ENCODE assay signal across 8 cellular contexts in the genomic region with DNA sequence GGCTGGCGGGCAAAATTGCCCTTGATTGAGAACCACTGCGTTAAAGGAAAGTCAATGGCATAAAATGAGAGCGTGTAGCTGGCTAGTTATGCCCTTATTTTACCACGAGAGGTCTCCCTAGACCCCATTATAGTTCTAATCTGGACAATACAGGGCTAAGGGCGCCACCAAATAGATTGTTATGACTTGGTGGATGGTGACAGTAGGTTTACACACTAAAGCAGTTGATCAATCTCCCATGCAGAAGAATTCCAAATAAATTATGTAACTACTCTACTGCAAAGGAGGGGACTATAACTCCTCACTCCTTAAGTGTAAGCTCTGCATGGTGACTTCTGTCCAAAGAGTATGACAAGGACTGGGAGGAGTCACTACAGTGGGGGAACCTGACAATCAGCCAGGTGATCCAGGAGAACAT. TPM values are rescaled to one million over a fixed set of nuclear protein-coding genes. Genes with fewer than 3 reads are reported as not detected.
DNase-seq lines count a peak whose midpoint lies in the region; ATAC-seq and TF ChIP-seq lines count a peak whose summit lies in the region.

No MANE protein-coding gene starts in this region.

- H3K4me2 ChIP-seq in PC-9, result no peak overlapping the region

- H3K36me3 ChIP-seq in PC-9 (ENCODE audit: low read depth) (no peaks in the 10 kb centered on the region), adipocyte (ENCODE audit: control insufficient read depth, insufficient read depth, low read length, severe bottlenecking) (no peaks in the 10 kb centered on the region), heart right ventricle (no peaks in the 10 kb centered on the region), prostate gland (no peaks in the 10 kb centered on the region)

- no TSS peak for BruUV-seq in PC-9 (replicated peaks; lab: Mats Ljungman, UMichigan)

- CTCF ChIA-PET in PC-9 (lab: Charles Lee), result interaction anchor here (0.6 to 1.1 kb wide), 5 partner anchors 91 to 724 kb away, joined by 3 to 8 read pairs (median 3); no protein-coding TSS in a partner anchor

- ATAC-seq in GM18870 (IDR thresholded peaks at IDR 0.05; ENCODE audit: unreplicated experiment) (peak; percentile 47), heart right ventricle (peak; percentile 84 to 97 (median 94))

- H3K79me2 ChIP-seq in PC-9 (ENCODE audit: low read depth), result no peaks in the 10 kb centered on the region

- DNase-seq in AML-193 (lab: John Stamatoyannopoulos, UW) (peak; percentile 82 to 84), M059J (ENCODE audit: low read depth) (peak; percentile 66), PC-9 (peak; percentile 42 to 62), adipocyte (ENCODE audit: low read depth) (peak; percentile 86), heart right ventricle (peak in 1 of 2 donors; percentile 56), prostate gland (ENCODE audit: low spot score) (peak; percentile 44), T-helper 9 cell (no peak)

- no peak for TF ChIP-seq POLR2A in prostate gland (IDR thresholded peaks at IDR 0.05)

- no peak overlapping the region for H3K4me3 ChIP-seq in PC-9
- no peak overlapping the region for H3K4me3 ChIP-seq in adipocyte (ENCODE audit: low read length)
- H3K4me3 ChIP-seq in heart right ventricle, result no peak overlapping the region
- no peak overlapping the region for H3K4me3 ChIP-seq in prostate gland

- POLR2A ChIA-PET in PC-9 (lab: Charles Lee; ENCODE audit: unreplicated experiment), result interaction anchor here (0.5 to 0.7 kb wide), 3 partner anchors 22 to 583 kb away, joined by 4 to 17 read pairs (median 5); no protein-coding TSS in a partner anchor

- H3K9ac ChIP-seq in adipocyte (ENCODE audit: low read length), result no peak overlapping the region

- H3K9me2 ChIP-seq in PC-9 (ENCODE audit: insufficient read depth), result no peaks in the 10 kb centered on the region

- TF ChIP-seq CTCF in PC-9 (conservative IDR thresholded peaks at IDR 0.05), result peak; percentile 94
- TF ChIP-seq CTCF in heart right ventricle (IDR thresholded peaks at IDR 0.05), result peak; percentile 63 to 90 (median 86)
- TF ChIP-seq CTCF in prostate gland (IDR thresholded peaks at IDR 0.05), result peak; percentile 30 to 90 (median 75)

- no peak overlapping the region for H2AFZ ChIP-seq in PC-9

- H3F3A ChIP-seq in PC-9 (ENCODE audit: insufficient read depth, low read depth), result no peaks in the 10 kb centered on the region

- H4K20me1 ChIP-seq in PC-9 (ENCODE audit: insufficient read depth), result no peaks in the 10 kb centered on the region

- H3K9me3 ChIP-seq in PC-9 (ENCODE audit: insufficient read depth, low read depth) (no peaks in the 10 kb centered on the region), adipocyte (ENCODE audit: control insufficient read depth, low read length) (no peaks in the 10 kb centered on the region), heart right ventricle (no peaks in the 10 kb centered on the region), prostate gland (no peaks in the 10 kb centered on the region)

- H3K4me1 ChIP-seq in PC-9 (replicated peaks; ENCODE audit: insufficient read depth), result no peaks in the 10 kb centered on the region
- no peaks in the 10 kb centered on the region for H3K4me1 ChIP-seq in adipocyte (ENCODE audit: control insufficient read depth, insufficient read depth, low read length)
- peaks cover 0 to 14% (median 0%) of the 10 kb centered on the region in 9 donors for H3K4me1 ChIP-seq in heart right ventricle
- H3K4me1 ChIP-seq in prostate gland (replicated peaks), result no peaks in the 10 kb centered on the region

- H3K27ac ChIP-seq in PC-9 (no peak overlapping the region), heart right ventricle (no peak overlapping the region), prostate gland (no peak overlapping the region)

- H3K27me3 ChIP-seq in PC-9 (ENCODE audit: insufficient read depth, low read depth) (no peaks in the 10 kb centered on the region), adipocyte (replicated peaks; ENCODE audit: control insufficient read depth, insufficient read depth, low read length) (no peaks in the 10 kb centered on the region), heart right ventricle (no peaks in the 10 kb centered on the region), prostate gland (replicated peaks; ENCODE audit: insufficient read depth) (no peaks in the 10 kb centered on the region)

- intact Hi-C loops in PC-9 (cut with micrococcal nuclease; ENCODE audit: unreplicated experiment) (loop anchor here (1.0 to 10.0 kb wide), 5 partner anchors 90 to 724 kb away; a partner anchor contains a TSS), heart right ventricle (cut with DNase I) (loop anchor here (1.0 to 10.0 kb wide), 9 partner anchors 126 to 254 kb away; a partner anchor contains a TSS), prostate gland (cut with DNase I) (loop anchor here (1.0 kb wide), 1 partner anchor 130 kb away; no protein-coding TSS in a partner anchor)

- 1 to 2% methylated on average over 5 of the region's 5 CpGs for WGBS in heart right ventricle, 2 donors
- 1% methylated on average over 5 of the region's 5 CpGs for WGBS in prostate gland

RNA-seq across cellular contexts. Expression of a gene that starts 20.4 kb away (rescaled TPM):
- 1.7 and 2.7 TPM in 2 replicates for total RNA-seq in M059J (2014; rRNA removed; shearing (Covaris generic))
- total RNA-seq in PC-9 (2021), result 11.6 and 12.9 TPM in 2 replicates
- total RNA-seq in heart right ventricle, result 10 to 100 TPM; 12.0 to 57.1 (median 42.0) TPM
- polyA plus RNA-seq in heart right ventricle, result 10 to 100 TPM in 1 of 2 donors, 1 to 10 TPM in 1; 5.0 to 15.7 TPM
- 10 to 100 TPM; 12.8 to 40.3 TPM for total RNA-seq in prostate gland
